Comparison of ENCODE assay signal across 23 cellular contexts in the genomic region with DNA sequence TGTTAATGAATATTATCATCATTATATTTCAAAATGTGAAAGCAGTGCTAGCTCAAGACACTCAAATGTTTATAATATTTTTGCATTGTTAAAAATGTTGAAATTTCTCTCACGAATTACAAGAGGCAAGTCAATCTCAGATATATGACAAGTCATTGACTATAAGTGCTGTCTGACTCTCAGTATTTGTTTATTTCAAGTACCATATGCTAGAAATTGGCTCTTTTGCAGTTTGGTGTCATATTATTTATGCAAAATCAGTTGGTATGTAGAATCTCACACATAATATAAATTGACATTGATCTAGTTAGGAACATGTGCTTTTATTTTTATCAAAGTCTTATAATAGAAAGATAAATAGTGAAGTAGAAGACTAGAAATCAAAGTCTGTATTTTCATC.
DNase-seq lines count a peak whose midpoint lies in the region; ATAC-seq and TF ChIP-seq lines count a peak whose summit lies in the region.
"Had no signal": no experiment of that assay in that cellular context is flagged by ENCODE, and none has a peak within 500 bp of the region (broad histone marks: within the 10 kb centered on the region; RNA-seq: fewer than 3 reads in every experiment).

No MANE protein-coding gene starts in this region.

- H3K14ac ChIP-seq in IMR-90 (replicated peaks; ENCODE audit: low read depth, low read length), result no peak overlapping the region; the same call in 1 of the 2 replicates

- DNase-seq in HCT116 (ENCODE audit: low read depth, low spot score), result no peak
- no peak for DNase-seq in IMR-90
- DNase-seq in adipocyte (ENCODE audit: low read depth), result peak; percentile 61
- DNase-seq in smooth muscle cell (lab: John Stamatoyannopoulos, UW; ENCODE audit: unreplicated experiment), result no peak
- no peak for DNase-seq in NK-92 treated with Interleukin-12 subunit alpha and Interleukin-12 subunit beta, amount 100 ng/mL, for 24 hours (lab: John Stamatoyannopoulos, UW)
- no peak for DNase-seq in stimulated activated CD4-positive, alpha-beta T cell treated with anti-CD3 and anti-CD28 coated beads, Interleukin-1b, Interleukin-23, amount 100 ng/mL, for 48 hours
- no peak for DNase-seq in T-helper 2 cell treated with Interferon-gamma antibody and Interleukin-4, amounts not matched to agents 5 μg/mL and 100 μg/mL, for 36 hours (ENCODE audit: low spot score)
- DNase-seq: ACHN; CD4-positive, alpha-beta T cell; COR-L47; DMS 273 treated with DMSO at 0.1 percent for 48 hours; DND-41; NCI-H1092 treated with DMSO at 0.1 percent for 48 hours; NCI-H1436 treated with DMSO at 0.1 percent for 48 hours; NCI-H1930; NCI-H524 treated with DMSO at 0.1 percent for 48 hours; NCI-H82; RPMI8226; SHP77 treated with DMSO at 0.1 percent for 48 hours had no signal

- H2AFZ ChIP-seq in HCT116 (ENCODE audit: low read depth, low read length, poor library complexity, severe bottlenecking) (peak overlapping the region; percentile 94), IMR-90 (replicated peaks; ENCODE audit: low read length, poor library complexity) (no peak overlapping the region), smooth muscle cell (ENCODE audit: low read depth) (no peak overlapping the region)
- H2AFZ ChIP-seq: GM23338 had no signal

- no peaks in the 10 kb centered on the region for H3K36me3 Mint-ChIP-seq in T-helper 2 cell treated with Interferon-gamma antibody and Interleukin-4, amounts not matched to agents 5 μg/mL and 100 μg/mL, for 36 hours (ENCODE audit: low read depth)

- ATAC-seq in HCT116, result no peak
- ATAC-seq in IMR-90 (ENCODE audit: low read depth), result no peak
- ATAC-seq: GM23338 had no signal

- no peaks in the 10 kb centered on the region for H3K36me3 ChIP-seq in HCT116 (ENCODE audit: control insufficient read depth in 1 of 2, insufficient read depth in 2 of 2, low read length in 2 of 2)
- H3K36me3 ChIP-seq in IMR-90 (ENCODE audit: control insufficient read depth, insufficient read depth, low read length), result no peaks in the 10 kb centered on the region
- H3K36me3 ChIP-seq in adipocyte (ENCODE audit: control insufficient read depth, insufficient read depth, low read length, severe bottlenecking), result peaks cover 17% of the 10 kb centered on the region
- H3K36me3 ChIP-seq in smooth muscle cell (ENCODE audit: low read depth), result no peaks in the 10 kb centered on the region
- H3K36me3 ChIP-seq: BLaER1, HAP-1 had no signal

- H3K23ac ChIP-seq in IMR-90 (ENCODE audit: low read depth, low read length), result no peak overlapping the region

- peak overlapping the region; percentile 26 for H2BK5ac ChIP-seq in IMR-90 (ENCODE audit: low read depth, low read length, poor library complexity, severe bottlenecking)

- dilution Hi-C loops in IMR-90 (cut with HindIII; ENCODE audit: low sequenced_read_pairs, unreplicated experiment), result no loop called here

- H4K20me1 ChIP-seq in HCT116 (ENCODE audit: insufficient read depth), result no peaks in the 10 kb centered on the region
- H4K20me1 ChIP-seq in IMR-90 (ENCODE audit: insufficient read depth, low read length), result no peaks in the 10 kb centered on the region
- H4K20me1 ChIP-seq in smooth muscle cell (ENCODE audit: low read depth), result no peaks in the 10 kb centered on the region
- H4K20me1 ChIP-seq: BLaER1 had no signal

- no peak overlapping the region for H3K4ac ChIP-seq in IMR-90 (ENCODE audit: low read depth, low read length)

- no peak overlapping the region; the same call in 1 of the 2 replicates for H3K18ac ChIP-seq in IMR-90 (ENCODE audit: low read depth, low read length)

- H3K27ac ChIP-seq in HCT116 (ENCODE audit: low read depth, low read length) (peak overlapping the region; percentile 77), IMR-90 (ENCODE audit: insufficient read depth, low read length) (no peak overlapping the region), smooth muscle cell (ENCODE audit: low read depth) (peak overlapping the region; percentile 78)
- H3K27ac ChIP-seq: BLaER1, KMS-11 had no signal

- H3F3A ChIP-seq in smooth muscle cell (ENCODE audit: low read depth), result peaks cover 24% of the 10 kb centered on the region

- intact Hi-C loops in HCT116 (cut with micrococcal nuclease) (no loop called here), IMR-90 (cut with micrococcal nuclease) (no loop called here)

- RAD21 ChIA-PET in HCT116 (lab: Charles Lee; ENCODE audit: low non-redundant PET in 1 of 2, low total read pairs in 2 of 2, uncharacterized antibody in 2 of 2, unreplicated experiment in 2 of 2), result no interaction called here

- WGBS in IMR-90 (ENCODE audit: extremely low coverage in 2 of 2, insufficient read length in 1 of 2), 2 experiments, result no CpG with 5 or more reads among the region's 1 CpG
- WGBS in smooth muscle cell (ENCODE audit: low lambda C conversion rate), result 69% methylated on average over 1 of the region's 1 CpG

- H3K9me1 ChIP-seq in IMR-90 (ENCODE audit: insufficient read depth, low read length), result no peaks in the 10 kb centered on the region; the same call in none of the 2 replicates

- peaks cover 44 to 63% of the 10 kb centered on the region in 2 experiments for H3K4me1 ChIP-seq in HCT116 (ENCODE audit: control insufficient read depth in 1 of 2, insufficient read depth in 2 of 2, low read length in 2 of 2)
- H3K4me1 ChIP-seq in IMR-90 (ENCODE audit: control insufficient read depth, insufficient read depth, low read length), result peaks cover 14% of the 10 kb centered on the region
- peaks cover 62% of the 10 kb centered on the region for H3K4me1 ChIP-seq in adipocyte (ENCODE audit: control insufficient read depth, insufficient read depth, low read length)
- H3K4me1 ChIP-seq in smooth muscle cell (ENCODE audit: low read depth), result peaks cover 32% of the 10 kb centered on the region
- H3K4me1 ChIP-seq: BLaER1 had no signal

- no peak overlapping the region for H3K4me3 Mint-ChIP-seq in T-helper 2 cell treated with Interferon-gamma antibody and Interleukin-4, amounts not matched to agents 5 μg/mL and 100 μg/mL, for 36 hours
- H3K4me3 Mint-ChIP-seq: CD4-positive, alpha-beta T cell; GM23338 had no signal

- no peaks in the 10 kb centered on the region for H3K4me1 Mint-ChIP-seq in T-helper 2 cell treated with Interferon-gamma antibody and Interleukin-4, amounts not matched to agents 5 μg/mL and 100 μg/mL, for 36 hours (ENCODE audit: low read depth)

- H3K9me3 Mint-ChIP-seq in T-helper 2 cell treated with Interferon-gamma antibody and Interleukin-4, amounts not matched to agents 5 μg/mL and 100 μg/mL, for 36 hours, result no peaks in the 10 kb centered on the region
- H3K9me3 Mint-ChIP-seq: CD4-positive, alpha-beta T cell; GM23338 had no signal

- H3K27me3 Mint-ChIP-seq in T-helper 2 cell treated with Interferon-gamma antibody and Interleukin-4, amounts not matched to agents 5 μg/mL and 100 μg/mL, for 36 hours (ENCODE audit: low read depth), result no peaks in the 10 kb centered on the region

- H3K9me2 ChIP-seq in HCT116 (ENCODE audit: insufficient read depth), result no peaks in the 10 kb centered on the region

- no peak overlapping the region for H2AK9ac ChIP-seq in IMR-90 (replicated peaks; ENCODE audit: low read depth, low read length, poor library complexity)

- in situ Hi-C loops in IMR-90 (cut with MboI; ENCODE audit: low sequenced_read_pairs), result no loop called here

- H3K9ac ChIP-seq in HCT116 (ENCODE audit: low read length), result peak overlapping the region; percentile 8; the same call in 1 of the 2 replicates
- H3K9ac ChIP-seq in IMR-90 (ENCODE audit: low read depth, low read length), result no peak overlapping the region
- no peak overlapping the region for H3K9ac ChIP-seq in adipocyte (ENCODE audit: low read length)
- H3K9ac ChIP-seq in smooth muscle cell (ENCODE audit: low read depth), result peak overlapping the region; percentile 16
- H3K9ac ChIP-seq: BLaER1, KMS-11 had no signal

- H2BK120ac ChIP-seq in IMR-90 (ENCODE audit: low read depth, low read length), result 0 out of 2 replicates have a peak overlapping the region, but pooled peaks have one; percentile 68

- TF ChIP-seq RAD21 in HCT116 (IDR thresholded peaks at IDR 0.05; ENCODE audit: low read depth) (no peak), IMR-90 (IDR thresholded peaks at IDR 0.05; ENCODE audit: low read length) (no peak)

- no peak overlapping the region for H3K56ac ChIP-seq in IMR-90 (ENCODE audit: extremely low read depth, insufficient read depth, low read length)

- BruUV-seq in HCT116 (replicated peaks; lab: Mats Ljungman, UMichigan) (no TSS peak), IMR-90 (replicated peaks; lab: Mats Ljungman, UMichigan) (no TSS peak)

- H4K91ac ChIP-seq in IMR-90 (ENCODE audit: insufficient read depth, low read depth, low read length), result no peak overlapping the region

- H2BK20ac ChIP-seq in IMR-90 (ENCODE audit: low read depth, low read length), result no peak overlapping the region

- H3K4me3 ChIP-seq in HCT116 (replicated peaks in 1 of 2; ENCODE audit: low read depth in 1 of 2, low read length in 2 of 2), result peak overlapping the region in 1 of 2 experiments; percentile 19; a peak in 2 of 4 replicates
- no peak overlapping the region for H3K4me3 ChIP-seq in IMR-90 (ENCODE audit: insufficient read depth, low read depth, low read length)
- H3K4me3 ChIP-seq in adipocyte (ENCODE audit: low read length), result no peak overlapping the region
- no peak overlapping the region for H3K4me3 ChIP-seq in smooth muscle cell
- H3K4me3 ChIP-seq: BLaER1, GM23338, HAP-1 had no signal

- H3K27ac Mint-ChIP-seq in T-helper 2 cell treated with Interferon-gamma antibody and Interleukin-4, amounts not matched to agents 5 μg/mL and 100 μg/mL, for 36 hours, result no peak overlapping the region
- H3K27ac Mint-ChIP-seq: CD4-positive, alpha-beta T cell; GM23338 had no signal

- no peaks in the 10 kb centered on the region for H3K79me1 ChIP-seq in IMR-90 (ENCODE audit: low read depth in 1 of 2, low read length in 2 of 2)

- no peaks in the 10 kb centered on the region for H3K9me3 ChIP-seq in HCT116 (ENCODE audit: control insufficient read depth in 1 of 2, insufficient read depth in 1 of 2, low read depth in 1 of 2, low read length in 2 of 2)
- no peaks in the 10 kb centered on the region for H3K9me3 ChIP-seq in IMR-90 (ENCODE audit: control insufficient read depth, insufficient read depth, low read length)
- no peaks in the 10 kb centered on the region for H3K9me3 ChIP-seq in adipocyte (ENCODE audit: control insufficient read depth, low read length)
- H3K9me3 ChIP-seq in smooth muscle cell (replicated peaks; ENCODE audit: low read depth), result no peaks in the 10 kb centered on the region
- H3K9me3 ChIP-seq: BLaER1, HAP-1 had no signal

- no peak overlapping the region for H2BK15ac ChIP-seq in IMR-90 (ENCODE audit: low read depth, low read length)

- H3K27me3 ChIP-seq in HCT116 (ENCODE audit: insufficient read depth, low read length) (no peaks in the 10 kb centered on the region), IMR-90 (ENCODE audit: control insufficient read depth, insufficient read depth, low read length) (no peaks in the 10 kb centered on the region), adipocyte (replicated peaks; ENCODE audit: control insufficient read depth, insufficient read depth, low read length) (no peaks in the 10 kb centered on the region), smooth muscle cell (ENCODE audit: low read depth) (no peaks in the 10 kb centered on the region)
- H3K27me3 ChIP-seq: BLaER1 had no signal

- no peak overlapping the region for H4K5ac ChIP-seq in IMR-90 (ENCODE audit: low read depth, low read length)

- H4K8ac ChIP-seq in IMR-90 (ENCODE audit: low read depth in 2 of 2, low read length in 2 of 2), result peak overlapping the region in 1 of 2 experiments; percentile 63; a peak in 2 of 4 replicates

- no peak for TF ChIP-seq POLR2A in HCT116 (IDR thresholded peaks at IDR 0.05; ENCODE audit: borderline replicate concordance, extremely low read depth, insufficient read depth, insufficient read length)
- no peak for TF ChIP-seq POLR2A in IMR-90 (IDR thresholded peaks at IDR 0.05; ENCODE audit: low read depth, low read length)

- POLR2A ChIA-PET in HCT116 (lab: Charles Lee), result no interaction called here
- POLR2A ChIA-PET in IMR-90 (lab: Charles Lee; ENCODE audit: unreplicated experiment), result no interaction called here

- CTCF ChIA-PET in HCT116 (lab: Charles Lee) (no interaction called here), IMR-90 (lab: Yijun Ruan, JAX) (no interaction called here)

- TF ChIP-seq CTCF in HCT116 (IDR thresholded peaks at IDR 0.05 in 2 of 3, conservative IDR thresholded peaks at IDR 0.05 in 1 of 3; ENCODE audit: borderline replicate concordance in 1 of 3, insufficient read depth in 1 of 3, low read depth in 2 of 3, low read length in 2 of 3), result no peak
- TF ChIP-seq CTCF in IMR-90 (conservative IDR thresholded peaks at IDR 0.05; ENCODE audit: low read depth, low read length), result no peak
- no peak for TF ChIP-seq CTCF in smooth muscle cell (IDR thresholded peaks at IDR 0.05; ENCODE audit: borderline replicate concordance, insufficient read depth, poor library complexity, severe bottlenecking)

- H3K4me2 ChIP-seq in HCT116 (ENCODE audit: low read length) (peak overlapping the region; percentile 48), IMR-90 (ENCODE audit: low read depth, low read length) (peak overlapping the region; percentile 44; the same call in 1 of the 2 replicates), smooth muscle cell (peak overlapping the region; percentile 49)
- H3K4me2 ChIP-seq: BLaER1, GM23338, KMS-11 had no signal

- H2AK5ac ChIP-seq in IMR-90 (ENCODE audit: low read depth, low read length), result no peak overlapping the region

- H3K79me2 ChIP-seq in HCT116 (ENCODE audit: insufficient read depth, low read length), result no peaks in the 10 kb centered on the region
- H3K79me2 ChIP-seq in smooth muscle cell (ENCODE audit: low read depth), result no peaks in the 10 kb centered on the region

Comparison
In these comparisons a context has a peak if more than half of its experiments do, and no peak if none do; other contexts are left out.
1. H3K9ac ChIP-seq: peak in HCT116 (single experiment) and smooth muscle cell (single experiment); none in IMR-90 (single experiment) and adipocyte (single experiment).
2. Peak in every context shown above with its lines, with median percentiles within 50 percentile points of each other: H3K4me2 ChIP-seq.